26 cellular contexts compared by ENCODE assay signal in the genomic region with DNA sequence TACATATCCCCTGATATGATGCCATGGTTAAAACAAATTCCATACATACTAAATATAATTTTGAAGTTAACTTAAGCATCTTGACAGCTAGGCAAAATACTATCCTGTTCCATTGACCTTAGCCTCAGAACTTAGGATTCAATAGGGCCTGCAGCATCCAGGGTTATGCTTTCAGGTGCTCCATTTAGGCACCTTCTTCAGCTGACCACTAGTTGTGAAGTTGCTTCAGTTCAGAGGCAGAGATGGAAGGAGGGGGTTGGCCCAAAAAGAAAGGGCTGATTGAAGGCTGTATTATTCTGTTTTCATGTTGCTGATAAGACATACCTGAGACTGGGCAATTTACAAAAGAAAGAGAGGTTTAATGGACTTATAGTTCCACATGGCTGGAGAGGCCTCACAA.
"Had no signal": no experiment of that assay in that cellular context is flagged by ENCODE, and none has a peak within 500 bp of the region (broad histone marks: within the 10 kb centered on the region; RNA-seq: fewer than 3 reads in every experiment).

No MANE protein-coding gene starts in this region.

- H3K4me2 ChIP-seq: hepatocyte had no signal

- H3K9ac ChIP-seq: parathyroid adenoma had no signal

- H2AFZ ChIP-seq: hepatocyte, parathyroid adenoma had no signal

- H3K27me3 Mint-ChIP-seq: progenitor cell of endocrine pancreas had no signal

- H3K4me3 Mint-ChIP-seq: memory B cell; natural killer cell; neural crest cell; stimulated activated effector memory CD8-positive, alpha-beta T cell treated with anti-CD3 and anti-CD28 coated beads, Interleukin-12 subunit alpha, Interleukin-12 subunit beta, amount 100 ng/mL, for 72 hours had no signal

- H3K27me3 ChIP-seq: gastroesophageal sphincter, heart left ventricle, hepatocyte, neutrophil, right atrium auricular region, sigmoid colon, tibial nerve, upper lobe of left lung had no signal

- H3K4me1 ChIP-seq: foreskin keratinocyte, gastroesophageal sphincter, heart left ventricle, parathyroid adenoma, right atrium auricular region, tibial nerve, upper lobe of left lung had no signal

- H3K27ac ChIP-seq: epithelial cell of prostate, foreskin keratinocyte, gastroesophageal sphincter, heart left ventricle, hepatocyte, neutrophil, parathyroid adenoma, right atrium auricular region, sigmoid colon, thoracic aorta, tibial nerve, upper lobe of left lung had no signal

- H3K9me3 ChIP-seq: gastroesophageal sphincter, heart left ventricle, neutrophil, right atrium auricular region, sigmoid colon, thoracic aorta, tibial nerve, upper lobe of left lung had no signal

- H3K4me3 ChIP-seq: gastroesophageal sphincter, heart left ventricle, hepatocyte, lung, right atrium auricular region, sigmoid colon, thoracic aorta, tibial nerve, upper lobe of left lung had no signal

- ATAC-seq: esophagus mucosa; foreskin keratinocyte; gastroesophageal sphincter; heart left ventricle; left lobe of liver; natural killer cell; stimulated activated effector memory CD8-positive, alpha-beta T cell treated with anti-CD3 and anti-CD28 coated beads, Interleukin-12 subunit alpha, Interleukin-12 subunit beta, amount 100 ng/mL, for 72 hours had no signal

- H3K9me3 Mint-ChIP-seq: natural killer cell; neural crest cell; stimulated activated effector memory CD8-positive, alpha-beta T cell treated with anti-CD3 and anti-CD28 coated beads, Interleukin-12 subunit alpha, Interleukin-12 subunit beta, amount 100 ng/mL, for 72 hours had no signal

- H3K79me2 ChIP-seq: hepatocyte, parathyroid adenoma had no signal

- H3K27ac Mint-ChIP-seq: memory B cell; natural killer cell; progenitor cell of endocrine pancreas; stimulated activated effector memory CD8-positive, alpha-beta T cell treated with anti-CD3 and anti-CD28 coated beads, Interleukin-12 subunit alpha, Interleukin-12 subunit beta, amount 100 ng/mL, for 72 hours had no signal

- H3K36me3 ChIP-seq: gastroesophageal sphincter, heart left ventricle, neutrophil, right atrium auricular region, sigmoid colon, thoracic aorta, tibial nerve, upper lobe of left lung had no signal

- DNase-seq: cortex of kidney; effector CD4-positive, alpha-beta T cell; foreskin keratinocyte; heart left ventricle; kidney; natural killer cell; sigmoid colon; stimulated activated CD4-positive, alpha-beta T cell treated with anti-CD3 and anti-CD28 coated beads, Interleukin-2, amount 100 ng/mL, for 24 hours; stimulated activated CD4-positive, alpha-beta T cell treated with anti-CD3 and anti-CD28 coated beads, Interleukin-4, amount 100 ng/mL, for 24 hours; stimulated activated naive CD4-positive, alpha-beta T cell treated with Interleukin-2 at 50 U/mL for 16 hours; upper lobe of left lung had no signal

- H3K36me3 Mint-ChIP-seq: memory B cell; natural killer cell; stimulated activated effector memory CD8-positive, alpha-beta T cell treated with anti-CD3 and anti-CD28 coated beads, Interleukin-12 subunit alpha, Interleukin-12 subunit beta, amount 100 ng/mL, for 72 hours had no signal

- H3K4me1 Mint-ChIP-seq: memory B cell; natural killer cell; stimulated activated effector memory CD8-positive, alpha-beta T cell treated with anti-CD3 and anti-CD28 coated beads, Interleukin-12 subunit alpha, Interleukin-12 subunit beta, amount 100 ng/mL, for 72 hours had no signal
